In the genomic region with DNA sequence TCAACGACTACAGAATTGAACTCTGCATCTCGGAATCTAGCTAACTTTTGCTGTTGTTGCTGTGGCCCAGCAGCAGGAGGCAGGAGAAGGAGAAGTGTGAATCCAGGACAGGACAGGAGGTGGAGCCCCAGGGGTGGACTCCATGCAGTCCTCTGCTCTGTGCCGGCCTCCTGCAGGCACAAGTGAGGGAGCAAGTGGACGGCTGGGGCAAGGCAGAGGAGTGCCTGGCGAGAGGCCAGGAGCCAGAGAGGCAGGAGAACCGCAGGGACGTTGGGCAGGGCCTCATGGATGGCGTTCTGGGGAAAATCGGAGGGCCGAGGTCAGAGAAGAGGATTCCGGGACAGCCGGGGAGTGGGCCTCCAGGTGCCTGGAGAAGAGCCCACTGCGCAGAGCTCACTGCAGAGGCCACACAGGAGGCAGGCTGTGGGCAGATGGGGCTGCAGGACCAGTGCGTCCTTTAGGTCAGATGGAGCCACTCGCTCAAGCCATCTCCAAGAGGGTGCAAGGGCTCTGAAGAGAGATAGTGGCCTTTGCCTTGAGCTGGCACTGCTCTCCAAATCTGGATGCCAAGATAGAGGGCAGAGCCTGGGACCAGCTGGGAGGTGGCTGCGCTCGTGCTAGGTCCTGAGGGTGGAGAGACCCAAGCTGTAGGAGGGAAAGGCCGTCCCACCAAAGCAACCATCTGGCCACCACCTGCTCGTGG, we compare ENCODE assay signal across 12 cellular contexts.
DNase-seq lines count a peak whose midpoint lies in the region; ATAC-seq and TF ChIP-seq lines count a peak whose summit lies in the region.
"Had no signal": no experiment of that assay in that cellular context is flagged by ENCODE, and none has a peak within 500 bp of the region (broad histone marks: within the 10 kb centered on the region; RNA-seq: fewer than 3 reads in every experiment).

No MANE protein-coding gene starts in this region.

- peak overlapping the region; percentile 68 for H3K18ac ChIP-seq in neuronal stem cell (ENCODE audit: low read length)

- no peak overlapping the region for H3K4me2 ChIP-seq in neuronal stem cell (ENCODE audit: insufficient read depth, low read length, poor library complexity, severe bottlenecking)

- H3K4ac ChIP-seq in neuronal stem cell (ENCODE audit: low read length) = no peak overlapping the region

- H3K4me3 ChIP-seq in esophagus squamous epithelium (no peak overlapping the region), neuronal stem cell (ENCODE audit: low read length in 2 of 2) (no peak overlapping the region)

- H3K27me3 ChIP-seq in esophagus squamous epithelium = no peaks in the 10 kb centered on the region
- no peaks in the 10 kb centered on the region for H3K27me3 ChIP-seq in neuronal stem cell (ENCODE audit: control insufficient read depth in 3 of 3, insufficient read depth in 3 of 3, low read depth in 1 of 3, low read length in 3 of 3)

- H3K36me3 ChIP-seq in esophagus squamous epithelium = peaks cover 0 to 37% (median 7%) of the 10 kb centered on the region in 3 donors
- peaks cover 9 to 77% of the 10 kb centered on the region in 2 donors for H3K36me3 ChIP-seq in neuronal stem cell (replicated peaks in 1 of 2; ENCODE audit: control insufficient read depth in 2 of 2, insufficient read depth in 2 of 2, low read length in 2 of 2)

- POLR2A ChIA-PET in naive thymus-derived CD8-positive, alpha-beta T cell (lab: Charles Lee) = no interaction called here

- intact Hi-C loops in esophagus squamous epithelium (cut with DNase I) = no loop called here

- H2BK15ac ChIP-seq in neuronal stem cell (ENCODE audit: low read length) = peak overlapping the region; percentile 30

- H3K4me1 ChIP-seq in esophagus squamous epithelium = peaks cover 67 to 100% (median 80%) of the 10 kb centered on the region in 3 donors
- peaks cover 3 to 13% of the 10 kb centered on the region in 2 donors for H3K4me1 ChIP-seq in neuronal stem cell (ENCODE audit: control insufficient read depth in 2 of 2, insufficient read depth in 1 of 2, low read depth in 1 of 2, low read length in 2 of 2)

- no peak overlapping the region for H2BK12ac ChIP-seq in neuronal stem cell (ENCODE audit: low read length)

- DNase-seq in AG08395 (ENCODE audit: low spot score) (peak; percentile 22), SK-MEL-5 (ENCODE audit: low read depth, low spot score) (peak; percentile 72), esophagus squamous epithelium (lab: John Stamatoyannopoulos, UW) (no peak), neuronal stem cell (ENCODE audit: low spot score) (no peak)
- no peak for DNase-seq in naive thymus-derived CD8-positive, alpha-beta T cell
- DNase-seq: activated naive CD8-positive, alpha-beta T cell treated with anti-CD3 and anti-CD28 coated beads for 36 hours; NCI-H146 had no signal

- peak overlapping the region in 1 of 10 donors; percentile 71 for H3K27ac Mint-ChIP-seq in naive thymus-derived CD8-positive, alpha-beta T cell
- H3K27ac Mint-ChIP-seq: activated naive CD8-positive, alpha-beta T cell treated with anti-CD3 and anti-CD28 coated beads for 36 hours had no signal

- in situ Hi-C loops in SK-MEL-5 (cut with HindIII; ENCODE audit: low pct_unique_long_range_greater_than_20kb, low sequenced_read_pairs) = no loop called here

- H4K91ac ChIP-seq in neuronal stem cell (ENCODE audit: low read depth, low read length, poor library complexity) = no peak overlapping the region

- peaks cover 2 to 20% (median 4%) of the 10 kb centered on the region in 3 donors for H3K36me3 Mint-ChIP-seq in naive thymus-derived CD8-positive, alpha-beta T cell
- H3K36me3 Mint-ChIP-seq: activated naive CD8-positive, alpha-beta T cell treated with anti-CD3 and anti-CD28 coated beads for 36 hours had no signal

- H3K9me3 Mint-ChIP-seq in naive thymus-derived CD8-positive, alpha-beta T cell = no peaks in the 10 kb centered on the region
- H3K9me3 Mint-ChIP-seq: activated naive CD8-positive, alpha-beta T cell treated with anti-CD3 and anti-CD28 coated beads for 36 hours had no signal

- no peak overlapping the region for H2BK5ac ChIP-seq in neuronal stem cell (ENCODE audit: low read length)

- H3K23ac ChIP-seq in neuronal stem cell (ENCODE audit: low read depth, low read length, poor library complexity) = peak overlapping the region; percentile 6

- no peaks in the 10 kb centered on the region for H3K79me1 ChIP-seq in neuronal stem cell (ENCODE audit: low read depth, low read length)

- no peak overlapping the region for H3K4me3 Mint-ChIP-seq in naive thymus-derived CD8-positive, alpha-beta T cell
- H3K4me3 Mint-ChIP-seq: activated naive CD8-positive, alpha-beta T cell treated with anti-CD3 and anti-CD28 coated beads for 36 hours had no signal

- H2BK120ac ChIP-seq in neuronal stem cell (ENCODE audit: low read depth, low read length) = peak overlapping the region; percentile 35

- H2AK5ac ChIP-seq in neuronal stem cell (ENCODE audit: low read depth, low read length) = peak overlapping the region; percentile 33

- H3K27me3 Mint-ChIP-seq in naive thymus-derived CD8-positive, alpha-beta T cell = no peaks in the 10 kb centered on the region
- H3K27me3 Mint-ChIP-seq: activated naive CD8-positive, alpha-beta T cell treated with anti-CD3 and anti-CD28 coated beads for 36 hours had no signal

- TF ChIP-seq POLR2A in esophagus squamous epithelium (IDR thresholded peaks at IDR 0.05) = no peak

- no peak overlapping the region for H2AFZ ChIP-seq in neuronal stem cell (ENCODE audit: low read length)

- 48 to 76% methylated on average over 10 to 12 of the region's 19 CpGs for WGBS in esophagus squamous epithelium, 2 donors
- no CpG with 5 or more reads among the region's 19 CpGs for WGBS in neuronal stem cell (ENCODE audit: extremely low coverage in 2 of 2, insufficient read length in 2 of 2, insufficient replicate concordance in 1 of 2), 2 donors

- TF ChIP-seq CTCF in esophagus squamous epithelium (IDR thresholded peaks at IDR 0.05) = peak in 2 of 6 experiments; percentile 27 to 35

- H3K9me3 ChIP-seq in esophagus squamous epithelium (no peaks in the 10 kb centered on the region), neuronal stem cell (replicated peaks in 1 of 2; ENCODE audit: control insufficient read depth in 2 of 2, insufficient read depth in 1 of 2, low read depth in 1 of 2, low read length in 2 of 2) (no peaks in the 10 kb centered on the region)

- H3K9ac ChIP-seq in neuronal stem cell (ENCODE audit: low read depth, low read length, poor library complexity) = no peak overlapping the region

- ATAC-seq in HG03039 (IDR thresholded peaks at IDR 0.05; ENCODE audit: unreplicated experiment) (no peak), GM18873 (IDR thresholded peaks at IDR 0.05; ENCODE audit: low FRiP score, unreplicated experiment) (no peak), GM18867 (IDR thresholded peaks at IDR 0.05; ENCODE audit: unreplicated experiment) (no peak)
- ATAC-seq in naive thymus-derived CD8-positive, alpha-beta T cell = no peak

- H3K27ac ChIP-seq in esophagus squamous epithelium = peak overlapping the region; percentile 83 to 97 (median 90)
- H3K27ac ChIP-seq in neuronal stem cell (replicated peaks; ENCODE audit: low read length) = no peak overlapping the region
- H3K27ac ChIP-seq: C4-2B, HL-60 had no signal

- H3K4me1 Mint-ChIP-seq in naive thymus-derived CD8-positive, alpha-beta T cell = peaks cover 0 to 2% (median 0%) of the 10 kb centered on the region in 4 donors
- H3K4me1 Mint-ChIP-seq: activated naive CD8-positive, alpha-beta T cell treated with anti-CD3 and anti-CD28 coated beads for 36 hours had no signal

- H3K14ac ChIP-seq in neuronal stem cell (ENCODE audit: low read length) = no peak overlapping the region

- no peak overlapping the region for H4K8ac ChIP-seq in neuronal stem cell (ENCODE audit: low read depth, low read length)

Comparison
In these comparisons a context has a peak if more than half of its experiments do, and no peak if none do; other contexts are left out.
1. DNase-seq: peak in AG08395 (single experiment) and SK-MEL-5 (single experiment); none in esophagus squamous epithelium (single experiment), neuronal stem cell (single experiment) and naive thymus-derived CD8-positive, alpha-beta T cell (0 of 10).